ENCODE assay signal across 8 cellular contexts in genomic region chr2:105545731-105546622, GRCh38.
DNase-seq lines count a peak whose midpoint lies in the region; ATAC-seq lines count a peak whose summit lies in the region.

No MANE protein-coding gene starts in this region.

- peak; percentile 68 for DNase-seq in DMS53 treated with DMSO at 0.1 percent for 48 hours (lab: John Stamatoyannopoulos, UW; ENCODE audit: unreplicated experiment)
- peak; percentile 31 for DNase-seq in NCI-H510A (lab: John Stamatoyannopoulos, UW)
- peak; percentile 89 for DNase-seq in activated CD4-positive, alpha-beta T cell treated with anti-CD3 and anti-CD28 coated beads, Interleukin-2, amount 10 ng/mL, durations not matched to agents 24 days and 14 days
- DNase-seq in dedifferentiated amniotic fluid mesenchymal stem cell (ENCODE audit: extremely low spot score), result peak; percentile 60
- DNase-seq in medulla oblongata (ENCODE audit: extremely low spot score), result peak; percentile 68
- DNase-seq in stimulated activated CD8-positive, alpha-beta memory T cell treated with anti-CD3 and anti-CD28 coated beads, Interleukin-4, amount 100 ng/mL, for 1 hour (ENCODE audit: low read depth in 2 of 2, low spot score in 1 of 2), result peak; percentile 19 to 33

- H3K27ac Mint-ChIP-seq in activated CD4-positive, alpha-beta T cell treated with anti-CD3 and anti-CD28 coated beads, Interleukin-2, amount 10 ng/mL, durations not matched to agents 24 days and 14 days, result no peak overlapping the region

- no peak overlapping the region for H3K4me3 Mint-ChIP-seq in activated CD4-positive, alpha-beta T cell treated with anti-CD3 and anti-CD28 coated beads, Interleukin-2, amount 10 ng/mL, durations not matched to agents 24 days and 14 days

- intact Hi-C loops in activated CD4-positive, alpha-beta T cell treated with anti-CD3 and anti-CD28 coated beads, Interleukin-2, amount 10 ng/mL, durations not matched to agents 24 days and 14 days (cut with micrococcal nuclease), result loop anchor here (2.0 kb wide), 1 partner anchor 175 kb away; no protein-coding TSS in a partner anchor

- ATAC-seq in HG02852 (IDR thresholded peaks at IDR 0.05; ENCODE audit: unreplicated experiment) (peak; percentile 62), HG03520 (IDR thresholded peaks at IDR 0.05; ENCODE audit: unreplicated experiment) (no peak)

- H3K27me3 Mint-ChIP-seq in activated CD4-positive, alpha-beta T cell treated with anti-CD3 and anti-CD28 coated beads, Interleukin-2, amount 10 ng/mL, durations not matched to agents 24 days and 14 days, result peaks cover 7% of the 10 kb centered on the region

- no peaks in the 10 kb centered on the region for H3K36me3 Mint-ChIP-seq in activated CD4-positive, alpha-beta T cell treated with anti-CD3 and anti-CD28 coated beads, Interleukin-2, amount 10 ng/mL, durations not matched to agents 24 days and 14 days (ENCODE audit: low read depth)

- H3K4me1 Mint-ChIP-seq in activated CD4-positive, alpha-beta T cell treated with anti-CD3 and anti-CD28 coated beads, Interleukin-2, amount 10 ng/mL, durations not matched to agents 24 days and 14 days, result peaks cover 4% of the 10 kb centered on the region

- no peaks in the 10 kb centered on the region for H3K9me3 Mint-ChIP-seq in activated CD4-positive, alpha-beta T cell treated with anti-CD3 and anti-CD28 coated beads, Interleukin-2, amount 10 ng/mL, durations not matched to agents 24 days and 14 days

Comparison
In these comparisons a context has a peak if more than half of its experiments do, and no peak if none do; other contexts are left out.
1. DNase-seq: peak in every context shown above with its lines; median percentile 89 in activated CD4-positive, alpha-beta T cell treated with anti-CD3 and anti-CD28 coated beads, Interleukin-2, amount 10 ng/mL, durations not matched to agents 24 days and 14 days; 68 in DMS53 treated with DMSO at 0.1 percent for 48 hours; 68 in medulla oblongata; 60 in dedifferentiated amniotic fluid mesenchymal stem cell; 31 in NCI-H510A; 26 in stimulated activated CD8-positive, alpha-beta memory T cell treated with anti-CD3 and anti-CD28 coated beads, Interleukin-4, amount 100 ng/mL, for 1 hour.